In the genomic region with DNA sequence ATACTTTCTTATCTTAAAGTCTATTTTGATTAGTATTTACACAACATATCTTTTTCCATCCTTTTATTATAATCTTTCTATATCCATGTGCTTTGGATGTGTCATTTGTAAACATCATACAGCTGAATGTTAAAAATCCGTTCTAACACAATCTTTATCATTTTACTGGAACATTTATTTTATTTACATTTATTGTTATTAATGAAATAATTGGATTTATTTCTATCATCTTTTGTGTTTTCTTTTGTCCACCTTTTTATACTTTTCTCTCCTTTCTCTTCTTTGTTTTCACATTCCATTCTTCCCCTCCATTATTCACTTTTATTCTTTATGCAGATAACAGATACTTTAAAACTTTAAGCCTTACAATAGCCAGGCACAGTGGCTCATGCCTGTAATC, we compare ENCODE assay signal across 26 cellular contexts. TPM values are rescaled to one million over a fixed set of nuclear protein-coding genes. Genes with fewer than 3 reads are reported as not detected.
DNase-seq lines count a peak whose midpoint lies in the region; ATAC-seq, FAIRE-seq and TF ChIP-seq lines count a peak whose summit lies in the region.
"Had no signal": no experiment of that assay in that cellular context is flagged by ENCODE, and none has a peak within 500 bp of the region (broad histone marks: within the 10 kb centered on the region; RNA-seq: fewer than 3 reads in every experiment).

No MANE protein-coding gene starts in this region.

- H3K36me3 Mint-ChIP-seq in activated CD4-positive, alpha-beta T cell treated with anti-CD3 and anti-CD28 coated beads, Interleukin-2, amount 10 ng/mL, durations not matched to agents 24 days and 14 days (ENCODE audit: low read depth), result no peaks in the 10 kb centered on the region
- H3K36me3 Mint-ChIP-seq: CD14-positive monocyte; CD4-positive, alpha-beta memory T cell; CD4-positive, CD25-positive, alpha-beta regulatory T cell had no signal

- H3K36me3 ChIP-seq in K562 (ENCODE audit: control insufficient read depth, insufficient read depth, low read length) (no peaks in the 10 kb centered on the region), kidney (ENCODE audit: control insufficient read depth in 1 of 2, insufficient read depth in 2 of 2, low read length in 2 of 2) (no peaks in the 10 kb centered on the region)
- H3K36me3 ChIP-seq: BE2C, BLaER1 had no signal

- DNase-seq in K562 (ENCODE audit: extremely low read depth in 1 of 4, low spot score in 3 of 4), result no peak
- DNase-seq in kidney, result no peak
- DNase-seq in activated CD4-positive, alpha-beta T cell treated with anti-CD3 and anti-CD28 coated beads, Interleukin-2, amount 10 ng/mL, durations not matched to agents 24 days and 14 days, result no peak
- DNase-seq: ACHN; BE2C; C1 segment of cervical spinal cord; CD4-positive, alpha-beta memory T cell; CD4-positive, CD25-positive, alpha-beta regulatory T cell; CD8-positive, alpha-beta memory T cell; COR-L47; DMS 273 treated with DMSO at 0.1 percent for 48 hours; DMS153; DMS53; DMS79; DND-41; EL; GDM1 had no signal

- no peak overlapping the region for H2AFZ ChIP-seq in K562 (ENCODE audit: low read depth, low read length)

- FAIRE-seq in A204.1 (lab: Jason Lieb, UNC) (peak; percentile 69), K562 (lab: Jason Lieb, UNC) (no peak), kidney (lab: Jason Lieb, UNC) (peak; percentile 15)
- FAIRE-seq: GM12878, GM12892, GM18507 had no signal

- H3K4me3 Mint-ChIP-seq in activated CD4-positive, alpha-beta T cell treated with anti-CD3 and anti-CD28 coated beads, Interleukin-2, amount 10 ng/mL, durations not matched to agents 24 days and 14 days, result no peak overlapping the region
- H3K4me3 Mint-ChIP-seq: CD14-positive monocyte; CD4-positive, alpha-beta memory T cell; CD4-positive, CD25-positive, alpha-beta regulatory T cell had no signal

- intact Hi-C loops in K562 (cut with micrococcal nuclease), result no loop called here
- intact Hi-C loops in kidney (cut with DNase I), result no loop called here
- intact Hi-C loops in activated CD4-positive, alpha-beta T cell treated with anti-CD3 and anti-CD28 coated beads, Interleukin-2, amount 10 ng/mL, durations not matched to agents 24 days and 14 days (cut with micrococcal nuclease), result no loop called here

- no peaks in the 10 kb centered on the region for H3K9me3 ChIP-seq in K562 (replicated peaks; ENCODE audit: control insufficient read depth, insufficient read depth, low read depth, low read length)
- no peaks in the 10 kb centered on the region for H3K9me3 ChIP-seq in kidney (ENCODE audit: control insufficient read depth in 1 of 2, low read length in 2 of 2)
- H3K9me3 ChIP-seq: BE2C, BLaER1 had no signal

- peaks cover 11% of the 10 kb centered on the region for H3K27me3 Mint-ChIP-seq in activated CD4-positive, alpha-beta T cell treated with anti-CD3 and anti-CD28 coated beads, Interleukin-2, amount 10 ng/mL, durations not matched to agents 24 days and 14 days

- H3K27ac Mint-ChIP-seq in activated CD4-positive, alpha-beta T cell treated with anti-CD3 and anti-CD28 coated beads, Interleukin-2, amount 10 ng/mL, durations not matched to agents 24 days and 14 days, result no peak overlapping the region
- H3K27ac Mint-ChIP-seq: CD14-positive monocyte; CD4-positive, alpha-beta memory T cell; CD4-positive, CD25-positive, alpha-beta regulatory T cell; CD8-positive, alpha-beta memory T cell had no signal

- no peak for TF ChIP-seq POLR2A in K562 (conservative IDR thresholded peaks at IDR 0.05)

- ATAC-seq in K562 (no peak), HG03045 (IDR thresholded peaks at IDR 0.05; ENCODE audit: unreplicated experiment) (no peak), GM21447 (IDR thresholded peaks at IDR 0.05; ENCODE audit: unreplicated experiment) (no peak)
- ATAC-seq: GM12878 had no signal

- H3K9ac ChIP-seq in K562 (ENCODE audit: insufficient read depth in 1 of 2, low read depth in 2 of 2, low read length in 2 of 2), result no peak overlapping the region
- H3K9ac ChIP-seq in kidney (ENCODE audit: low read length in 2 of 2), result no peak overlapping the region
- H3K9ac ChIP-seq: BLaER1 had no signal

- no peaks in the 10 kb centered on the region for H3K9me3 Mint-ChIP-seq in activated CD4-positive, alpha-beta T cell treated with anti-CD3 and anti-CD28 coated beads, Interleukin-2, amount 10 ng/mL, durations not matched to agents 24 days and 14 days
- H3K9me3 Mint-ChIP-seq: CD4-positive, alpha-beta memory T cell; CD8-positive, alpha-beta memory T cell had no signal

- H3K4me2 ChIP-seq in K562 (ENCODE audit: insufficient read depth, low read length), result no peak overlapping the region
- H3K4me2 ChIP-seq: BLaER1 had no signal

- H3K4me3 ChIP-seq in K562 (no peak overlapping the region), kidney (ENCODE audit: low read length in 2 of 2) (no peak overlapping the region)
- H3K4me3 ChIP-seq: BLaER1, GM12878 had no signal

- H3K27ac ChIP-seq in K562 (ENCODE audit: extremely low read depth, low read depth, low read length) (no peak overlapping the region), kidney (ENCODE audit: low read depth in 2 of 2, low read length in 2 of 2) (no peak overlapping the region)
- H3K27ac ChIP-seq: 22Rv1, BLaER1 had no signal

- H4K20me1 ChIP-seq in K562 (replicated peaks; ENCODE audit: control insufficient read depth, insufficient read depth, low read length), result no peaks in the 10 kb centered on the region
- H4K20me1 ChIP-seq: BLaER1 had no signal

- BruUV-seq in K562 (replicated peaks; lab: Mats Ljungman, UMichigan), result no TSS peak

- TF ChIP-seq EP300 in K562 (IDR thresholded peaks at IDR 0.05; ENCODE audit: low read length), result no peak

- 9% methylated on average over 1 of the region's 1 CpG for WGBS in K562 (ENCODE audit: insufficient coverage, low coverage, missing lambda C conversion rate)

- no peaks in the 10 kb centered on the region for H3K9me1 ChIP-seq in K562 (ENCODE audit: control insufficient read depth, insufficient read depth, low read length)

- H3K79me2 ChIP-seq in K562 (ENCODE audit: control insufficient read depth, insufficient read depth, low read length), result no peaks in the 10 kb centered on the region

- in situ Hi-C loops in K562 (cut with MboI), result no loop called here

- no peak for TF ChIP-seq RAD21 in K562 (CRISPR knock-in tag; conservative IDR thresholded peaks at IDR 0.05 in 1 of 2, IDR thresholded peaks at IDR 0.05 in 1 of 2)

- no peaks in the 10 kb centered on the region for H3K4me1 Mint-ChIP-seq in activated CD4-positive, alpha-beta T cell treated with anti-CD3 and anti-CD28 coated beads, Interleukin-2, amount 10 ng/mL, durations not matched to agents 24 days and 14 days
- H3K4me1 Mint-ChIP-seq: CD14-positive monocyte; CD4-positive, alpha-beta memory T cell; CD4-positive, CD25-positive, alpha-beta regulatory T cell; CD8-positive, alpha-beta memory T cell had no signal

- no peak for TF ChIP-seq CTCF in K562 (IDR thresholded peaks at IDR 0.05 in 2 of 3, conservative IDR thresholded peaks at IDR 0.05 in 1 of 3; ENCODE audit: insufficient read depth in 2 of 3, low read depth in 1 of 3, low read length in 3 of 3)
- TF ChIP-seq CTCF in kidney (IDR thresholded peaks at IDR 0.05; ENCODE audit: borderline replicate concordance, extremely low read depth, insufficient read depth), result no peak

- POLR2A ChIA-PET in K562 (lab: Yijun Ruan, JAX), result interaction anchor here (0.7 kb wide), 1 partner anchor 13 kb away, joined by 3 read pairs; no protein-coding TSS in a partner anchor

- CTCF ChIA-PET in K562 (lab: Yijun Ruan, JAX; ENCODE audit: low intra/inter-chr PET ratio), result no interaction called here

- H3K4me1 ChIP-seq in K562 (replicated peaks in 1 of 2; ENCODE audit: control insufficient read depth in 2 of 2, insufficient read depth in 2 of 2, low read length in 2 of 2), result no peaks in the 10 kb centered on the region; a peak in 2 of 5 replicates
- H3K4me1 ChIP-seq in kidney (ENCODE audit: control insufficient read depth in 1 of 2, insufficient read depth in 1 of 2, low read depth in 1 of 2, low read length in 2 of 2), result no peaks in the 10 kb centered on the region
- H3K4me1 ChIP-seq: BE2C, BLaER1 had no signal

- peaks cover 0 to 3% of the 10 kb centered on the region in 2 experiments; a peak in 2 of 5 replicates for H3K27me3 ChIP-seq in K562 (ENCODE audit: control insufficient read depth in 2 of 2, insufficient read depth in 2 of 2, low read length in 2 of 2)
- H3K27me3 ChIP-seq: BE2C, BLaER1 had no signal

TF ChIP-seq in K562, 482 proteins besides CTCF, POLR2A, EP300 and RAD21 (continues in another document):
- TF ChIP-seq ZNF507 (tag; conservative IDR thresholded peaks at IDR 0.05) (peak; percentile 93), KLF16 (IDR thresholded peaks at IDR 0.05) (no peak)

RNA-seq across cellular contexts. Expression of a gene that starts 34.7 kb away (rescaled TPM):
- 6.2 and 9.3 TPM in 2 replicates for total RNA-seq in K562 (2011; cell fraction: chromatin; rRNA removed; ENCODE audit: low replicate concordance)
- 5.0 and 5.5 TPM in 2 replicates for total RNA-seq in K562 (2011; cell fraction: nucleolus; rRNA removed)
- 7.6 and 10.7 TPM in 2 replicates for total RNA-seq in K562 (2011; cell fraction: nucleoplasm; rRNA removed)
- total RNA-seq in K562 (2014; rRNA removed), result 7.6 and 8.4 TPM in 2 replicates
- total RNA-seq in K562 (2014; rRNA removed; fragmentation: Illumina TruSeq; extraction: Trizol), result 12.0 and 12.6 TPM in 2 replicates
- 11.3 and 11.9 TPM in 2 replicates for total RNA-seq in K562 (2015; rRNA removed; fragmentation: Illumina TruSeq; extraction: Trizol)
- 17.9 and 19.5 TPM in 2 replicates for total RNA-seq in K562 (2021)
- polyA plus RNA-seq in K562 (2011; rRNA removed), result 10.5 and 19.3 TPM in 2 replicates
- 10.3 and 11.4 TPM in 2 replicates for polyA plus RNA-seq in K562 (2011; cell fraction: cytosol; rRNA removed)
- 11.8 and 15.8 TPM in 2 replicates for polyA plus RNA-seq in K562 (2011; cell fraction: nucleus; rRNA removed)
- polyA plus RNA-seq in K562 (2012), result 17.8 and 20.7 TPM in 2 replicates
- 14.2 and 14.4 TPM in 2 replicates for polyA plus RNA-seq in K562 (2014; fragmentation: Illumina TruSeq; extraction: Trizol)
- 1 to 10 TPM; 5.1 to 5.8 TPM for polyA plus RNA-seq in K562 (2014; fragmentation: Nextera tagmentation; extraction: Ambion mirVana)
- 8.8 and 8.9 TPM in 2 replicates for polyA plus RNA-seq in K562 (2014; rRNA removed)
- 11.9 and 16.8 TPM in 2 replicates for polyA minus RNA-seq in K562 (2011; rRNA and poly(A)+ RNA removed)
- 8.1 and 11.4 TPM in 2 replicates for polyA minus RNA-seq in K562 (2011; cell fraction: cytosol; rRNA and poly(A)+ RNA removed)
- 2.3 and 3.8 TPM in 2 replicates for polyA minus RNA-seq in K562 (2011; cell fraction: nucleus; rRNA and poly(A)+ RNA removed)
- 78.3 TPM for total RNA-seq in kidney
- polyA plus RNA-seq in kidney (ENCODE audit: insufficient read depth, low read depth, low replicate concordance), result 55.9 TPM
- 6.1 and 6.5 TPM in 2 replicates for total RNA-seq in activated CD4-positive, alpha-beta T cell treated with anti-CD3 and anti-CD28 coated beads, Interleukin-2, amount 10 ng/mL, durations not matched to agents 24 days and 14 days
- polyA plus RNA-seq: CD8-positive, alpha-beta memory T cell had no signal
